ENCODE assay signal across 1 cellular context in the genomic region with DNA sequence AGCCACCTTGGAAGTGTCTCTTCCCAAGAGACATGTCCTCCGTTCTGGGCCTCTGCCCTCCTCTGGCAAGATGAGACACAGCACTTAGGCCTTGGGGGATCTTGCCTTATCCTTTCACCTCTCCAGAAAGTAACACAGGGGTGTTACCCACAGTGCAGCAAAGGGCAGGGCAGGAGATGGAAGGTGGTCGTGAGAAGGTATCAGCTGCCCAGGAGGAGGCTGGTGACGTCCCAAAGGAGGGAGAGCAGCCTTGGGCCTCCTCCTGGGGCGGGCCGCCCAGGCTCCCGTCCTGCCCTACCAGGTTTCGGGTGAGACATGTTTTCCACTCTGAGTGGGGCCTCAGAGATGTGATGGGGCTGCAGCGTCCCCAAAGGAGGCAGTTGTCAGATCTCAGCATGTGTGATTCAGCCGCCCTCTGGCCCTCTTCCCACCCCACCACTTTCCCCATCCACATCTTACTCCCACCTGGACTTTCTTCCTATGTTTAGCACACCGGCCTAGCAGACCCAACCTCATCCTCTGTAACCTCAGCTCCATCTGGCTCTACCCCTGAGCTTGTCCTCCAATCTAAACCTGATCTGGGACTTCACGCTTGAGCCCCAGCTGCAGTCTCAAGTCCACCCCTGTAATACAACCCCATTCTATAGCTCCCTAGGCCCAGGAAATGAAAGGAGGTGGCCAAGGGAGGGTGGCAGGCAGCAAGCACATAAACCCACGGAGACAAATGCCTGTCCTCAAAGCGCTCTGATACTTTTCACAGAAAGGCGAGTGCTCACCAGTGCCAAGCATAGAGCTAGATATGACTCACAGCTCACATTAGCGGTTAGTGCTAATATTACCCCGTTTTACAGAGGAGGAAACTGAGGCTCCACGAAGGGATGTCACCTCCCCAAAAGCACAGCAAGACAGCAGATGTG.
TF ChIP-seq lines count a peak whose summit lies in the region.

No MANE protein-coding gene starts in this region.

TF ChIP-seq in endothelial cell of umbilical vein, 7 proteins besides CTCF, POLR2A, EP300 and RAD21 (continued from another document):
- TF ChIP-seq POLR2AphosphoS5 (IDR thresholded peaks at IDR 0.05; ENCODE audit: insufficient read depth, low read depth, low read length) (no peak), GATA2 (IDR thresholded peaks at IDR 0.05; ENCODE audit: insufficient read depth, insufficient read length, low read depth, low read length) (no peak), EZH2 (IDR thresholded peaks at IDR 0.05; ENCODE audit: borderline replicate concordance, low read depth, low read length, severe bottlenecking) (no peak), MYC (IDR thresholded peaks at IDR 0.05; ENCODE audit: low read depth, low read length) (no peak), FOS (IDR thresholded peaks at IDR 0.05; ENCODE audit: borderline replicate concordance, insufficient read depth, low read length) (no peak), JUN (IDR thresholded peaks at IDR 0.05; ENCODE audit: borderline replicate concordance, insufficient read depth, insufficient read length, low read depth) (no peak)
